1 cellular context compared by ENCODE assay signal in the genomic region with DNA sequence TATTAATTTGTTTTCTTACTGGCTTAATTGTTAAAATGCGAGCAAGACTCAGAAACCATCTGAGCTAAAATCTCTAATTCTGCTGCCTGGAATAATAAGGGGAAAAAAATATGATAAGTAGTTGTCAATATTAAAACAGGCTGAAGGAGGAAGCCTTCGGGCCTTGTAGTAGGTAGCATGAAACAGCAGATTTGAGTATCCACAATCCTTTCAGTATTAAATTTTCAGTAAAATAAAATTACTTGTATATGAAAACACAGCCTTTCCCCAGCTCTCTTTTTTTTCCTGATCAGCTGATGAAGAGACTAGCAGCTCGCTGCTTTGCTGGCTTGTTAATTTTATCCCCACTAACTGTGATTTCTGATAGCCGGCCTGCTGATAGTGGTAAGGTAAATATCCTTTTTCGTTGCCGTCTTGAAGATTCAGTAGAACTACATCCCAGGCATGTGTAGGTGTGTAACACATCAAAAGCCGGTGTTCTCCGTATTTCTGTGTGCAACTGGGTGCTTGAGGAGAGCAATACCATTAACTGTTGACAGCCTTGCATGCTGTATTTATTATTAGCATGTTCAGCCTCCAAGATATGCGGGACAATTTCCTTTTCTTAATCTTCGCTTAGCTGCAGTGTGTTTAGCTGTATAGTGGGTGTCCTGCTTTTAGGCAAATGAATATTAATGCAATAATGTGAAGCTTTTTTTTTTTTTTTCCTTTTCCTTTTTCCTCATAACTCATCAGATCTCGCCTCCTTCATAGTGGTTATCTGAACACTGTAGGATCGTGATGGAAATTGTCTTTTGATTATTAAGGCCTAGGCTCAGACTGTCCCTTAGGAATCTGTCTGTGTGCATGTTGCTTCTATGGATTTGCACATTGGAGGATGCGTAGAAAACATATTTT.
TF ChIP-seq lines count a peak whose summit lies in the region.

No MANE protein-coding gene starts in this region.

TF ChIP-seq in IMR-90, 13 proteins besides CTCF, POLR2A, EP300 and RAD21 (continued from another document):
- TF ChIP-seq, protein P1, sequence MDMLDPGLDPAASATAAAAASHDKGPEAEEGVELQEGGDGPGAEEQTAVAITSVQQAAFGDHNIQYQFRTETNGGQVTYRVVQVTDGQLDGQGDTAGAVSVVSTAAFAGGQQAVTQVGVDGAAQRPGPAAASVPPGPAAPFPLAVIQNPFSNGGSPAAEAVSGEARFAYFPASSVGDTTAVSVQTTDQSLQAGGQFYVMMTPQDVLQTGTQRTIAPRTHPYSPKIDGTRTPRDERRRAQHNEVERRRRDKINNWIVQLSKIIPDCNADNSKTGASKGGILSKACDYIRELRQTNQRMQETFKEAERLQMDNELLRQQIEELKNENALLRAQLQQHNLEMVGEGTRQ (IDR thresholded peaks at IDR 0.05; ENCODE audit: low read depth, low read length) = no peak
- TF ChIP-seq RCOR1 (IDR thresholded peaks at IDR 0.05; ENCODE audit: insufficient replicate concordance, low read length) = no peak
- TF ChIP-seq MAZ (IDR thresholded peaks at IDR 0.05; ENCODE audit: borderline replicate concordance, low read depth, low read length) = no peak
- TF ChIP-seq CEBPB (IDR thresholded peaks at IDR 0.05; ENCODE audit: low read depth, low read length) = no peak
- no peak for TF ChIP-seq FOS (IDR thresholded peaks at IDR 0.05; ENCODE audit: low read depth, low read length)
- no peak for TF ChIP-seq NFE2L2 (IDR thresholded peaks at IDR 0.05; ENCODE audit: low read depth, low read length)
- no peak for TF ChIP-seq CHD1 (IDR thresholded peaks at IDR 0.05; ENCODE audit: low read depth, low read length)
- TF ChIP-seq RFX5 (IDR thresholded peaks at IDR 0.05; ENCODE audit: low read depth, low read length) = no peak
- TF ChIP-seq MXI1 (IDR thresholded peaks at IDR 0.05; ENCODE audit: borderline replicate concordance, low read depth, low read length) = no peak
